10 cellular contexts compared by ENCODE assay signal in genomic region chr1:33161061-33161681, GRCh38. TPM values are rescaled to one million over a fixed set of nuclear protein-coding genes. Genes with fewer than 3 reads are reported as not detected.
DNase-seq lines count a peak whose midpoint lies in the region; TF ChIP-seq lines count a peak whose summit lies in the region.
"Had no signal": no experiment of that assay in that cellular context is flagged by ENCODE, and none has a peak within 500 bp of the region (broad histone marks: within the 10 kb centered on the region; RNA-seq: fewer than 3 reads in every experiment).

No MANE protein-coding gene starts in this region.

- no peak for TF ChIP-seq POLR2A in ovary (IDR thresholded peaks at IDR 0.05)
- no peak for TF ChIP-seq POLR2A in esophagus squamous epithelium (IDR thresholded peaks at IDR 0.05)

- H3K9me2 ChIP-seq in SK-N-SH = no peaks in the 10 kb centered on the region

- 67% methylated on average over 16 of the region's 25 CpGs for WGBS in SK-N-SH (ENCODE audit: low lambda C conversion rate)
- WGBS in ovary, 3 donors = 12 to 19% (median 15%) methylated on average over 23 to 25 of the region's 25 CpGs
- 51 to 56% methylated on average over 12 to 19 of the region's 25 CpGs for WGBS in esophagus squamous epithelium, 2 donors

- H3K4me1 ChIP-seq in SK-N-SH (ENCODE audit: control insufficient read depth in 1 of 2, insufficient read depth in 2 of 2, low read depth in 1 of 2, low read length in 1 of 2) (peaks cover 13 to 14% of the 10 kb centered on the region in 2 experiments; a peak in 3 of 4 replicates), ovary (ENCODE audit: insufficient read depth) (peaks cover 6% of the 10 kb centered on the region), esophagus squamous epithelium (peaks cover 0 to 15% (median 0%) of the 10 kb centered on the region in 3 donors)

- CTCF ChIA-PET in SK-N-SH (lab: Yijun Ruan, JAX) = interaction anchor here (1.2 to 1.8 kb wide), 4 partner anchors 8 to 75 kb away, joined by 3 to 6 read pairs (median 4); no protein-coding TSS in a partner anchor

- no peak overlapping the region for H2AFZ ChIP-seq in SK-N-SH (ENCODE audit: low read depth)

- no peak for TF ChIP-seq CTCF in SK-N-SH (IDR thresholded peaks at IDR 0.05)
- TF ChIP-seq CTCF in ovary (IDR thresholded peaks at IDR 0.05) = no peak
- no peak for TF ChIP-seq CTCF in esophagus squamous epithelium (IDR thresholded peaks at IDR 0.05)

- H3K27me3 ChIP-seq in SK-N-SH (ENCODE audit: insufficient read depth) (no peaks in the 10 kb centered on the region), ovary (no peaks in the 10 kb centered on the region), esophagus squamous epithelium (no peaks in the 10 kb centered on the region)

- DNase-seq in NCI-H1092 (lab: John Stamatoyannopoulos, UW) (peak; percentile 92), SK-N-SH (peak; percentile 97), cardiac septum (ENCODE audit: low spot score) (peak; percentile 82), ovary (peak; percentile 73 to 92 (median 83)), esophagus squamous epithelium (lab: John Stamatoyannopoulos, UW) (no peak), RPMI8226 (no peak), NCI-H2196 treated with DMSO at 0.1 percent for 48 hours (lab: John Stamatoyannopoulos, UW; ENCODE audit: unreplicated experiment) (no peak)
- no peak for DNase-seq in activated CD4-positive, alpha-beta T cell treated with anti-CD3 and anti-CD28 coated beads, Interleukin-2, amount 50 U/mL, for 4 hours
- DNase-seq: DMS153, NCI-H187 treated with DMSO at 0.1 percent for 48 hours had no signal

- intact Hi-C loops in cardiac septum (cut with DNase I) = no loop called here
- intact Hi-C loops in ovary (cut with DNase I) = no loop called here
- intact Hi-C loops in esophagus squamous epithelium (cut with DNase I) = no loop called here

- no peaks in the 10 kb centered on the region for H3F3A ChIP-seq in SK-N-SH (replicated peaks; ENCODE audit: insufficient read depth)

- POLR2A ChIA-PET in SK-N-SH (lab: Yijun Ruan, JAX) = interaction anchor here (1.4 kb wide), 1 partner anchor 21 kb away, joined by 4 read pairs; the partner anchor contains the start of gene TRIM62

- H3K9me3 ChIP-seq in SK-N-SH (no peaks in the 10 kb centered on the region), ovary (no peaks in the 10 kb centered on the region), esophagus squamous epithelium (no peaks in the 10 kb centered on the region)

- TF ChIP-seq EP300 in SK-N-SH (IDR thresholded peaks at IDR 0.05; ENCODE audit: borderline replicate concordance in 1 of 2, low read depth in 1 of 2, low read length in 1 of 2) (no peak), ovary (IDR thresholded peaks at IDR 0.05) (no peak)

- H3K27ac ChIP-seq in SK-N-SH (ENCODE audit: low read depth in 2 of 2, low read length in 1 of 2) (peak overlapping the region in 1 of 2 experiments; percentile 88; a peak in 2 of 4 replicates), ovary (peak overlapping the region in 1 of 2 donors; percentile 21), esophagus squamous epithelium (no peak overlapping the region)

- H3K9ac ChIP-seq in SK-N-SH = no peak overlapping the region

- peak; percentile 11 for TF ChIP-seq RAD21 in SK-N-SH (IDR thresholded peaks at IDR 0.05; ENCODE audit: low read length)

- H3K36me3 ChIP-seq in SK-N-SH (replicated peaks in 1 of 2; ENCODE audit: control insufficient read depth in 1 of 2, insufficient read depth in 2 of 2, low read length in 1 of 2) (peaks cover 4 to 8% of the 10 kb centered on the region in 2 experiments), ovary (no peaks in the 10 kb centered on the region), esophagus squamous epithelium (peaks cover 3 to 57% (median 6%) of the 10 kb centered on the region in 3 donors)

- H4K20me1 ChIP-seq in SK-N-SH (ENCODE audit: insufficient read depth) = no peaks in the 10 kb centered on the region

- H3K4me3 ChIP-seq in SK-N-SH (ENCODE audit: low read depth in 2 of 2, low read length in 1 of 2) (no peak overlapping the region), ovary (no peak overlapping the region), esophagus squamous epithelium (no peak overlapping the region)

- H3K4me2 ChIP-seq in SK-N-SH = no peak overlapping the region

- no peaks in the 10 kb centered on the region for H3K79me2 ChIP-seq in SK-N-SH (ENCODE audit: insufficient read depth)

TF ChIP-seq in SK-N-SH, 30 proteins besides CTCF, POLR2A, EP300 and RAD21:
- no peak for TF ChIP-seq USF1 (IDR thresholded peaks at IDR 0.05; ENCODE audit: borderline replicate concordance, low read depth)
- TF ChIP-seq GABPA (IDR thresholded peaks at IDR 0.05; ENCODE audit: low read depth) = no peak
- peak; percentile 47 for TF ChIP-seq NFIC (IDR thresholded peaks at IDR 0.05; ENCODE audit: borderline replicate concordance)
- TF ChIP-seq NRF1 (IDR thresholded peaks at IDR 0.05; ENCODE audit: low read depth, low read length) = peak; percentile 79
- peak; percentile 31; the same call in 1 of the 2 replicates for TF ChIP-seq RCOR1 (IDR thresholded peaks at IDR 0.05; ENCODE audit: low read length)
- TF ChIP-seq, protein P1, sequence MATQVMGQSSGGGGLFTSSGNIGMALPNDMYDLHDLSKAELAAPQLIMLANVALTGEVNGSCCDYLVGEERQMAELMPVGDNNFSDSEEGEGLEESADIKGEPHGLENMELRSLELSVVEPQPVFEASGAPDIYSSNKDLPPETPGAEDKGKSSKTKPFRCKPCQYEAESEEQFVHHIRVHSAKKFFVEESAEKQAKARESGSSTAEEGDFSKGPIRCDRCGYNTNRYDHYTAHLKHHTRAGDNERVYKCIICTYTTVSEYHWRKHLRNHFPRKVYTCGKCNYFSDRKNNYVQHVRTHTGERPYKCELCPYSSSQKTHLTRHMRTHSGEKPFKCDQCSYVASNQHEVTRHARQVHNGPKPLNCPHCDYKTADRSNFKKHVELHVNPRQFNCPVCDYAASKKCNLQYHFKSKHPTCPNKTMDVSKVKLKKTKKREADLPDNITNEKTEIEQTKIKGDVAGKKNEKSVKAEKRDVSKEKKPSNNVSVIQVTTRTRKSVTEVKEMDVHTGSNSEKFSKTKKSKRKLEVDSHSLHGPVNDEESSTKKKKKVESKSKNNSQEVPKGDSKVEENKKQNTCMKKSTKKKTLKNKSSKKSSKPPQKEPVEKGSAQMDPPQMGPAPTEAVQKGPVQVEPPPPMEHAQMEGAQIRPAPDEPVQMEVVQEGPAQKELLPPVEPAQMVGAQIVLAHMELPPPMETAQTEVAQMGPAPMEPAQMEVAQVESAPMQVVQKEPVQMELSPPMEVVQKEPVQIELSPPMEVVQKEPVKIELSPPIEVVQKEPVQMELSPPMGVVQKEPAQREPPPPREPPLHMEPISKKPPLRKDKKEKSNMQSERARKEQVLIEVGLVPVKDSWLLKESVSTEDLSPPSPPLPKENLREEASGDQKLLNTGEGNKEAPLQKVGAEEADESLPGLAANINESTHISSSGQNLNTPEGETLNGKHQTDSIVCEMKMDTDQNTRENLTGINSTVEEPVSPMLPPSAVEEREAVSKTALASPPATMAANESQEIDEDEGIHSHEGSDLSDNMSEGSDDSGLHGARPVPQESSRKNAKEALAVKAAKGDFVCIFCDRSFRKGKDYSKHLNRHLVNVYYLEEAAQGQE (IDR thresholded peaks at IDR 0.05; ENCODE audit: low read depth, low read length) = no peak

RNA-seq across cellular contexts. Expression of gene TRIM62, which starts 20.7 kb away (rescaled TPM):
- polyA plus RNA-seq in SK-N-SH (2012; rRNA removed) (2.5 and 4.4 TPM in 2 replicates), ovary (1 to 10 TPM; 4.3 to 4.6 TPM)
- polyA plus RNA-seq in SK-N-SH (2012; cell fraction: cytosol; rRNA removed) = 1.8 and 2.7 TPM in 2 replicates
- polyA plus RNA-seq in SK-N-SH (2012; cell fraction: nucleus; rRNA removed) = 8.0 and 8.7 TPM in 2 replicates
- total RNA-seq in cardiac septum (3.5 TPM), ovary (10 to 100 TPM in 1 of 7 donors, 1 to 10 TPM in 6; 3.3 to 11.4 (median 7.0) TPM), esophagus squamous epithelium (10 to 100 TPM in 1 of 4 donors, 1 to 10 TPM in 3; 5.4 to 17.7 (median 8.0) TPM)

Comparison
In these comparisons a context has a peak if more than half of its experiments do, and no peak if none do; other contexts are left out.
1. DNase-seq: peak in NCI-H1092 (single experiment), SK-N-SH (single experiment), cardiac septum (single experiment) and ovary (5 of 5); none in esophagus squamous epithelium (single experiment), RPMI8226 (single experiment), NCI-H2196 treated with DMSO at 0.1 percent for 48 hours (single experiment) and activated CD4-positive, alpha-beta T cell treated with anti-CD3 and anti-CD28 coated beads, Interleukin-2, amount 50 U/mL, for 4 hours (0 of 2).